In genomic region chr4:189090174-189090814, GRCh38 we compare ENCODE assay signal across 9 cellular contexts.
A peak's percentile ranks its signal among the peaks of the same experiment; 100 is the strongest.
DNase-seq lines count a peak whose midpoint lies in the region; ATAC-seq and TF ChIP-seq lines count a peak whose summit lies in the region.
"Had no signal": no experiment of that assay in that cellular context is flagged by ENCODE, and none has a peak within 500 bp of the region (broad histone marks: within the 10 kb centered on the region; RNA-seq: fewer than 3 reads in every experiment).

No MANE protein-coding gene starts in this region.

- CTCF ChIA-PET in MCF 10A (lab: Yijun Ruan, JAX) = interaction anchor here (0.6 to 3.0 kb wide), 25 partner anchors 9 to 1058 kb away, joined by 3 to 11 read pairs (median 3); no protein-coding TSS in a partner anchor
- CTCF ChIA-PET in PC-3 (lab: Charles Lee) = no interaction called here

- H3K79me2 ChIP-seq in PC-3 (ENCODE audit: low read length) = no peaks in the 10 kb centered on the region

- H3K27me3 Mint-ChIP-seq in MCF 10A (ENCODE audit: insufficient read depth, unreplicated experiment) = no peaks in the 10 kb centered on the region

- intact Hi-C loops in MCF 10A (cut with micrococcal nuclease) = loop anchor here (5.0 to 10.0 kb wide), 2 partner anchors 105 to 112 kb away; no protein-coding TSS in a partner anchor
- intact Hi-C loops in breast epithelium (cut with DNase I; ENCODE audit: low total_unique reads) = no loop called here
- intact Hi-C loops in PC-3 (cut with micrococcal nuclease) = no loop called here
- intact Hi-C loops in upper lobe of right lung (cut with DNase I) = no loop called here

- TF ChIP-seq CTCF in MCF 10A (IDR thresholded peaks at IDR 0.05; ENCODE audit: unreplicated experiment) (peak; percentile 51), breast epithelium (IDR thresholded peaks at IDR 0.05) (peak in 1 of 3 donors; percentile 20), PC-3 (conservative IDR thresholded peaks at IDR 0.05; ENCODE audit: low read depth, low read length) (peak; percentile 49), foreskin keratinocyte (conservative IDR thresholded peaks at IDR 0.05) (peak; percentile 53), upper lobe of right lung (IDR thresholded peaks at IDR 0.05) (peak; percentile 29)

- peak; percentile 50 for DNase-seq in MCF 10A (ENCODE audit: unreplicated experiment)
- no peak for DNase-seq in breast epithelium (ENCODE audit: low spot score in 2 of 2)
- DNase-seq in PC-3 = peak; percentile 25
- DNase-seq in foreskin keratinocyte = peak in 1 of 2 donors; percentile 9
- DNase-seq in upper lobe of right lung = no peak
- DNase-seq in central memory CD4-positive, alpha-beta T cell = no peak
- DNase-seq: NCI-H2171 had no signal

- peaks cover 1% of the 10 kb centered on the region for H3K9me3 Mint-ChIP-seq in MCF 10A (ENCODE audit: unreplicated experiment)

- no peak for ATAC-seq in PC-3
- ATAC-seq in foreskin keratinocyte = peak; percentile 78
- peak; percentile 33 for ATAC-seq in upper lobe of right lung
- no peak for ATAC-seq in GM19463 (IDR thresholded peaks at IDR 0.05; ENCODE audit: unreplicated experiment)
- no peak for ATAC-seq in GM19023 (IDR thresholded peaks at IDR 0.05; ENCODE audit: unreplicated experiment)

- no TSS peak for BruUV-seq in MCF 10A (replicated peaks; lab: Mats Ljungman, UMichigan)
- BruUV-seq in PC-3 (replicated peaks; lab: Mats Ljungman, UMichigan) = no TSS peak

- no peak overlapping the region for H3K27ac Mint-ChIP-seq in MCF 10A (ENCODE audit: low read depth, unreplicated experiment)

- H3K36me3 Mint-ChIP-seq in MCF 10A (ENCODE audit: insufficient read depth, unreplicated experiment) = no peaks in the 10 kb centered on the region

- H3K9ac ChIP-seq in PC-3 (ENCODE audit: low read length) = no peak overlapping the region

- POLR2A ChIA-PET in MCF 10A (lab: Yijun Ruan, JAX) = interaction anchor here (0.7 to 0.9 kb wide), 3 partner anchors 11 to 39 kb away, joined by 3 read pairs; no protein-coding TSS in a partner anchor
- POLR2A ChIA-PET in PC-3 (lab: Charles Lee; ENCODE audit: unreplicated experiment) = no interaction called here

- no peaks in the 10 kb centered on the region for H3K27me3 ChIP-seq in breast epithelium
- H3K27me3 ChIP-seq in PC-3 (ENCODE audit: low read length) = no peaks in the 10 kb centered on the region
- no peaks in the 10 kb centered on the region for H3K27me3 ChIP-seq in foreskin keratinocyte
- no peaks in the 10 kb centered on the region for H3K27me3 ChIP-seq in upper lobe of right lung

- no peak overlapping the region for H3K4me2 ChIP-seq in PC-3 (ENCODE audit: low read length)

- TF ChIP-seq POLR2A in breast epithelium (IDR thresholded peaks at IDR 0.05) = no peak

- no peaks in the 10 kb centered on the region for H3F3A ChIP-seq in PC-3 (ENCODE audit: low read length, unreplicated experiment)

- no peak overlapping the region for H3K4me3 Mint-ChIP-seq in MCF 10A (ENCODE audit: unreplicated experiment)

- H4K20me1 ChIP-seq in PC-3 (ENCODE audit: low read length) = no peaks in the 10 kb centered on the region

- H3K36me3 ChIP-seq in breast epithelium (no peaks in the 10 kb centered on the region), PC-3 (ENCODE audit: low read depth, low read length) (no peaks in the 10 kb centered on the region), upper lobe of right lung (no peaks in the 10 kb centered on the region)

- H3K4me3 ChIP-seq in breast epithelium = no peak overlapping the region
- H3K4me3 ChIP-seq in PC-3 (ENCODE audit: low read length) = no peak overlapping the region
- no peak overlapping the region for H3K4me3 ChIP-seq in upper lobe of right lung

- H3K9me3 ChIP-seq in breast epithelium = no peaks in the 10 kb centered on the region
- H3K9me3 ChIP-seq in PC-3 (ENCODE audit: low read length) = no peaks in the 10 kb centered on the region
- H3K9me3 ChIP-seq in upper lobe of right lung = no peaks in the 10 kb centered on the region

- H3K4me1 ChIP-seq in breast epithelium (no peaks in the 10 kb centered on the region), PC-3 (ENCODE audit: insufficient read depth, low read length) (no peaks in the 10 kb centered on the region), foreskin keratinocyte (no peaks in the 10 kb centered on the region), upper lobe of right lung (no peaks in the 10 kb centered on the region)

- H2AFZ ChIP-seq in PC-3 (ENCODE audit: low read length) = no peak overlapping the region

- no peaks in the 10 kb centered on the region for H3K9me2 ChIP-seq in PC-3 (replicated peaks; ENCODE audit: low read length)

- H3K4me1 Mint-ChIP-seq in MCF 10A (ENCODE audit: insufficient read depth, unreplicated experiment) = peaks cover 9% of the 10 kb centered on the region

- H3K27ac ChIP-seq in breast epithelium (no peak overlapping the region), PC-3 (ENCODE audit: low read length) (no peak overlapping the region), foreskin keratinocyte (no peak overlapping the region), upper lobe of right lung (no peak overlapping the region)

Comparison
In these comparisons a context has a peak if more than half of its experiments do, and no peak if none do; other contexts are left out.
1. DNase-seq: peak in MCF 10A (single experiment) and PC-3 (single experiment); none in breast epithelium (0 of 2), upper lobe of right lung (single experiment) and central memory CD4-positive, alpha-beta T cell (single experiment).
2. ATAC-seq: peak in foreskin keratinocyte (single experiment) and upper lobe of right lung (single experiment); none in PC-3 (single experiment), GM19463 (single experiment) and GM19023 (single experiment).